ENCODE assay signal across 1 cellular context in the genomic region with DNA sequence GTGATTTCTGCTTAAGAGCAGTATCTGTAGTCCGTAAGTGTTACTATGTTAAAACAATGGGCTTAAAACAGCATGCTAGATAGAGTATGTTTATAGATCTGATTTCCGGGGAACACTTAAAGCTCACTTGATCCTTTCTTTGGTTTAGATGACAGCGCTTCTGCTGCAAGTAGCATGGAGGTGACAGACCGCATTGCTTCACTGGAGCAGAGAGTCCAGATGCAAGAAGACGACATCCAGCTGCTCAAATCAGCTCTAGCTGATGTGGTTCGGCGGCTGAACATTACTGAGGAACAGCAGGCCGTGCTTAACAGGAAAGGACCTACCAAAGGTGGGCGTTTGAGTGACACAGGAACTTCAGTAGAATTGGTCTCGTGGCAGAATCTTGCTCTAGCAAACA.
TF ChIP-seq lines count a peak whose summit lies in the region.

No MANE protein-coding gene starts in this region.

TF ChIP-seq in IMR-90, 13 proteins besides CTCF, POLR2A, EP300 and RAD21:
- no peak for TF ChIP-seq RCOR1 (IDR thresholded peaks at IDR 0.05; ENCODE audit: insufficient replicate concordance, low read length)
- TF ChIP-seq USF2 (IDR thresholded peaks at IDR 0.05; ENCODE audit: low read depth, low read length): no peak
